In the genomic region with DNA sequence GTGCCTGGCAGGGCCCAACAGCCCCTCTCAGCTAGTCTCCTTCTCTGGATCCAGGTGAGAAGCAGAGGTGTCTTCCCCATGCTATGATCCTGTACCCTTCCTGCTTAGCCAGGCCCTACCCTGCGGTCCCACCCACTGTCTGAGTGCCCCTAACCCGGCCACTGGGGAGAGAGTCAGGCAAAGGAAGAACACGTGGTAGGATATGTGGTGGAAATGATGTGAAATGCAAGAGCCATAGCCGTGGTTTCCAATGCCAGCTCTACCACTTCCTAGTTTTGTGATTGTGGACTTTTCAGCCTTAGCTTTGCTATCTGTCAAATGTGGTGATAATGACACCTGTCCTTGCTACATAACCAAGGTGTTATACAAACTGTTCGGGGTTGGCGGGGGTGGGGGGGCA, we compare ENCODE assay signal across 16 cellular contexts. TPM values are rescaled to one million over a fixed set of nuclear protein-coding genes. Genes with fewer than 3 reads are reported as not detected.
A peak's percentile ranks its signal among the peaks of the same experiment; 100 is the strongest.
DNase-seq lines count a peak whose midpoint lies in the region; ATAC-seq and TF ChIP-seq lines count a peak whose summit lies in the region.
"Had no signal": no experiment of that assay in that cellular context is flagged by ENCODE, and none has a peak within 500 bp of the region (broad histone marks: within the 10 kb centered on the region; RNA-seq: fewer than 3 reads in every experiment).

No MANE protein-coding gene starts in this region.

- H3K27ac Mint-ChIP-seq in activated CD4-positive, alpha-beta memory T cell treated with anti-CD3 and anti-CD28 coated beads, Interleukin-2, amount 10 ng/mL, durations not matched to agents 7 days and 5 days: no peak overlapping the region
- no peak overlapping the region for H3K27ac Mint-ChIP-seq in activated CD4-positive, alpha-beta memory T cell treated with anti-CD3 and anti-CD28 coated beads for 36 hours
- H3K27ac Mint-ChIP-seq in CD8-positive, alpha-beta T cell: no peak overlapping the region
- H3K27ac Mint-ChIP-seq in central memory CD8-positive, alpha-beta T cell (ENCODE audit: low read depth): no peak overlapping the region
- H3K27ac Mint-ChIP-seq in natural killer cell: peak overlapping the region; percentile 76 to 79

- H3K4me3 Mint-ChIP-seq in activated CD4-positive, alpha-beta memory T cell treated with anti-CD3 and anti-CD28 coated beads, Interleukin-2, amount 10 ng/mL, durations not matched to agents 7 days and 5 days: no peak overlapping the region
- H3K4me3 Mint-ChIP-seq in activated CD4-positive, alpha-beta memory T cell treated with anti-CD3 and anti-CD28 coated beads for 36 hours: no peak overlapping the region
- H3K4me3 Mint-ChIP-seq in CD8-positive, alpha-beta T cell: no peak overlapping the region
- no peak overlapping the region for H3K4me3 Mint-ChIP-seq in central memory CD8-positive, alpha-beta T cell
- peak overlapping the region; percentile 61 for H3K4me3 Mint-ChIP-seq in natural killer cell

- peak; percentile 20 for ATAC-seq in CD8-positive, alpha-beta T cell
- peak; percentile 67 for ATAC-seq in central memory CD8-positive, alpha-beta T cell (replicated peaks; ENCODE audit: extremely low read depth, poor library complexity, severe bottlenecking)
- ATAC-seq in natural killer cell (peak; percentile 67 to 89 (median 79)), HG03354 (IDR thresholded peaks at IDR 0.05; ENCODE audit: poor library complexity, severe bottlenecking, unreplicated experiment) (no peak)

- no peaks in the 10 kb centered on the region for H3K36me3 ChIP-seq in CD8-positive, alpha-beta T cell (ENCODE audit: insufficient read depth, low read length)
- H3K36me3 ChIP-seq: HAP-1 had no signal

- no peak for TF ChIP-seq CTCF in CD8-positive, alpha-beta T cell (IDR thresholded peaks at IDR 0.05)
- no peak for TF ChIP-seq CTCF in natural killer cell (IDR thresholded peaks at IDR 0.05)

- peaks cover 44% of the 10 kb centered on the region for H3K4me1 ChIP-seq in CD8-positive, alpha-beta T cell (ENCODE audit: insufficient read depth, low read length)
- H3K4me1 ChIP-seq: HAP-1 had no signal

- no peak overlapping the region for H3K27ac ChIP-seq in CD8-positive, alpha-beta T cell (ENCODE audit: low read depth, low read length)

- DNase-seq in activated CD4-positive, alpha-beta memory T cell treated with anti-CD3 and anti-CD28 coated beads, Interleukin-2, amount 10 ng/mL, durations not matched to agents 7 days and 5 days: peak; percentile 15
- no peak for DNase-seq in activated CD4-positive, alpha-beta memory T cell treated with anti-CD3 and anti-CD28 coated beads for 36 hours
- DNase-seq in CD8-positive, alpha-beta T cell: peak in 1 of 7 experiments; percentile 45
- peak in 1 of 2 donors; percentile 9 for DNase-seq in central memory CD8-positive, alpha-beta T cell (ENCODE audit: low spot score in 2 of 2)
- DNase-seq in natural killer cell (peak; percentile 41), OCI-M2 (lab: John Stamatoyannopoulos, UW; ENCODE audit: unreplicated experiment) (no peak), kidney glomerular epithelial cell (lab: John Stamatoyannopoulos, UW) (no peak)
- DNase-seq: C1 segment of cervical spinal cord, DMS153, IMR-90, NCI-H1436, NCI-H2029 treated with DMSO at 0.1 percent for 48 hours, NCI-H510A treated with DMSO at 0.1 percent for 48 hours had no signal

- intact Hi-C loops in activated CD4-positive, alpha-beta memory T cell treated with anti-CD3 and anti-CD28 coated beads for 36 hours (cut with micrococcal nuclease): no loop called here
- intact Hi-C loops in CD8-positive, alpha-beta T cell (cut with DNase I, micrococcal nuclease): no loop called here
- intact Hi-C loops in natural killer cell (cut with micrococcal nuclease): loop anchor here (1.0 kb wide), 2 partner anchors 9 to 69 kb away; no protein-coding TSS in a partner anchor

- CTCF ChIA-PET in activated CD4-positive, alpha-beta memory T cell treated with anti-CD3 and anti-CD28 coated beads, Interleukin-2, amount 10 ng/mL, durations not matched to agents 7 days and 5 days (lab: Charles Lee): interaction anchor here (0.5 to 1.2 kb wide), 2 partner anchors 25 to 75 kb away, joined by 3 read pairs; no protein-coding TSS in a partner anchor
- CTCF ChIA-PET in activated CD4-positive, alpha-beta memory T cell treated with anti-CD3 and anti-CD28 coated beads for 36 hours (lab: Charles Lee): interaction anchor here (0.7 kb wide), 1 partner anchor 1947 kb away, joined by 4 read pairs; no protein-coding TSS in a partner anchor
- CTCF ChIA-PET in CD8-positive, alpha-beta T cell (lab: Charles Lee): interaction anchor here (1.0 kb wide), 1 partner anchor 51 kb away, joined by 4 read pairs; no protein-coding TSS in a partner anchor

- no peaks in the 10 kb centered on the region for H3K9me3 ChIP-seq in CD8-positive, alpha-beta T cell (ENCODE audit: low read length)
- H3K9me3 ChIP-seq: HAP-1 had no signal

- no peaks in the 10 kb centered on the region for H3K36me3 Mint-ChIP-seq in activated CD4-positive, alpha-beta memory T cell treated with anti-CD3 and anti-CD28 coated beads, Interleukin-2, amount 10 ng/mL, durations not matched to agents 7 days and 5 days (ENCODE audit: low read depth)
- H3K36me3 Mint-ChIP-seq in activated CD4-positive, alpha-beta memory T cell treated with anti-CD3 and anti-CD28 coated beads for 36 hours: no peaks in the 10 kb centered on the region
- no peaks in the 10 kb centered on the region for H3K36me3 Mint-ChIP-seq in CD8-positive, alpha-beta T cell
- H3K36me3 Mint-ChIP-seq in central memory CD8-positive, alpha-beta T cell (ENCODE audit: insufficient read depth): peaks cover 2% of the 10 kb centered on the region
- H3K36me3 Mint-ChIP-seq in natural killer cell: no peaks in the 10 kb centered on the region

- H3K27me3 ChIP-seq in CD8-positive, alpha-beta T cell (ENCODE audit: insufficient read depth, low read length): no peaks in the 10 kb centered on the region

- H3K4me1 Mint-ChIP-seq in activated CD4-positive, alpha-beta memory T cell treated with anti-CD3 and anti-CD28 coated beads, Interleukin-2, amount 10 ng/mL, durations not matched to agents 7 days and 5 days: peaks cover 24% of the 10 kb centered on the region
- H3K4me1 Mint-ChIP-seq in activated CD4-positive, alpha-beta memory T cell treated with anti-CD3 and anti-CD28 coated beads for 36 hours (ENCODE audit: low read depth): peaks cover 19% of the 10 kb centered on the region
- peaks cover 51% of the 10 kb centered on the region for H3K4me1 Mint-ChIP-seq in CD8-positive, alpha-beta T cell (ENCODE audit: low read depth)
- H3K4me1 Mint-ChIP-seq in central memory CD8-positive, alpha-beta T cell: peaks cover 38% of the 10 kb centered on the region
- peaks cover 58 to 61% of the 10 kb centered on the region in 2 donors for H3K4me1 Mint-ChIP-seq in natural killer cell

- no peaks in the 10 kb centered on the region for H3K9me3 Mint-ChIP-seq in activated CD4-positive, alpha-beta memory T cell treated with anti-CD3 and anti-CD28 coated beads, Interleukin-2, amount 10 ng/mL, durations not matched to agents 7 days and 5 days
- no peaks in the 10 kb centered on the region for H3K9me3 Mint-ChIP-seq in activated CD4-positive, alpha-beta memory T cell treated with anti-CD3 and anti-CD28 coated beads for 36 hours
- H3K9me3 Mint-ChIP-seq in CD8-positive, alpha-beta T cell: no peaks in the 10 kb centered on the region
- no peaks in the 10 kb centered on the region for H3K9me3 Mint-ChIP-seq in central memory CD8-positive, alpha-beta T cell
- no peaks in the 10 kb centered on the region for H3K9me3 Mint-ChIP-seq in natural killer cell

- H3K27me3 Mint-ChIP-seq in activated CD4-positive, alpha-beta memory T cell treated with anti-CD3 and anti-CD28 coated beads, Interleukin-2, amount 10 ng/mL, durations not matched to agents 7 days and 5 days: peaks cover 31% of the 10 kb centered on the region
- H3K27me3 Mint-ChIP-seq in activated CD4-positive, alpha-beta memory T cell treated with anti-CD3 and anti-CD28 coated beads for 36 hours: peaks cover 2% of the 10 kb centered on the region
- no peaks in the 10 kb centered on the region for H3K27me3 Mint-ChIP-seq in CD8-positive, alpha-beta T cell (ENCODE audit: low read depth)
- H3K27me3 Mint-ChIP-seq in central memory CD8-positive, alpha-beta T cell: no peaks in the 10 kb centered on the region
- H3K27me3 Mint-ChIP-seq in natural killer cell (ENCODE audit: low read depth in 2 of 2): no peaks in the 10 kb centered on the region

- no peak overlapping the region for H3K4me3 ChIP-seq in CD8-positive, alpha-beta T cell (ENCODE audit: low read depth, low read length)
- H3K4me3 ChIP-seq: HAP-1 had no signal

- POLR2A ChIA-PET in activated CD4-positive, alpha-beta memory T cell treated with anti-CD3 and anti-CD28 coated beads, Interleukin-2, amount 10 ng/mL, durations not matched to agents 7 days and 5 days (lab: Charles Lee): interaction anchor here (1.0 kb wide), 1 partner anchor 9 kb away, joined by 3 read pairs; no protein-coding TSS in a partner anchor
- POLR2A ChIA-PET in activated CD4-positive, alpha-beta memory T cell treated with anti-CD3 and anti-CD28 coated beads for 36 hours (lab: Charles Lee): no interaction called here
- POLR2A ChIA-PET in CD8-positive, alpha-beta T cell (lab: Charles Lee): interaction anchor here (0.6 to 6.4 kb wide), 4 partner anchors 8 to 312 kb away, joined by 3 to 41 read pairs (median 3); a partner anchor contains a TSS

RNA-seq across cellular contexts. Expression of a gene that starts 15.8 kb away (rescaled TPM):
- not detected for total RNA-seq in activated CD4-positive, alpha-beta memory T cell treated with anti-CD3 and anti-CD28 coated beads, Interleukin-2, amount 10 ng/mL, durations not matched to agents 7 days and 5 days
- not detected for total RNA-seq in activated CD4-positive, alpha-beta memory T cell treated with anti-CD3 and anti-CD28 coated beads for 36 hours
- total RNA-seq in CD8-positive, alpha-beta T cell: 1 to 10 TPM; 1.4 TPM
- total RNA-seq in natural killer cell: 1 to 10 TPM in 1 of 3 donors, under 1 TPM in 2; 0.63 to 1.4 (median 0.66) TPM
- total RNA-seq: A172, IMR-90 had no signal

RNA-seq across cellular contexts. Expression of a gene that starts 17.8 kb away (rescaled TPM):
- total RNA-seq in activated CD4-positive, alpha-beta memory T cell treated with anti-CD3 and anti-CD28 coated beads, Interleukin-2, amount 10 ng/mL, durations not matched to agents 7 days and 5 days: not detected
- under 1 TPM in 1 of 2 experiments, not detected in 1; 0.19 TPM for total RNA-seq in activated CD4-positive, alpha-beta memory T cell treated with anti-CD3 and anti-CD28 coated beads for 36 hours
- 1 to 10 TPM; 7.8 to 8.1 TPM for total RNA-seq in CD8-positive, alpha-beta T cell
- total RNA-seq in natural killer cell: 10 to 100 TPM; 12.4 to 92.9 (median 23.3) TPM
- total RNA-seq: A172, IMR-90 had no signal

RNA-seq across cellular contexts. Expression of a gene that starts 34.9 kb away (rescaled TPM):
- total RNA-seq in activated CD4-positive, alpha-beta memory T cell treated with anti-CD3 and anti-CD28 coated beads, Interleukin-2, amount 10 ng/mL, durations not matched to agents 7 days and 5 days: not detected
- under 1 TPM in 1 of 2 experiments, not detected in 1; 0.17 TPM for total RNA-seq in activated CD4-positive, alpha-beta memory T cell treated with anti-CD3 and anti-CD28 coated beads for 36 hours
- total RNA-seq in CD8-positive, alpha-beta T cell: 1 to 10 TPM; 5.6 to 5.8 TPM
- total RNA-seq in natural killer cell: 100 to 1,000 TPM in 1 of 3 donors, 10 to 100 TPM in 2; 21.9 to 136 (median 38.0) TPM
- total RNA-seq: A172, IMR-90 had no signal

RNA-seq across cellular contexts. Expression of a gene that starts 44.0 kb away (rescaled TPM):
- under 1 TPM; 0.13 to 0.30 TPM for total RNA-seq in activated CD4-positive, alpha-beta memory T cell treated with anti-CD3 and anti-CD28 coated beads, Interleukin-2, amount 10 ng/mL, durations not matched to agents 7 days and 5 days
- not detected for total RNA-seq in activated CD4-positive, alpha-beta memory T cell treated with anti-CD3 and anti-CD28 coated beads for 36 hours
- under 1 TPM; 0.25 to 0.95 TPM for total RNA-seq in CD8-positive, alpha-beta T cell
- 1 to 10 TPM in 1 of 3 donors, under 1 TPM in 1, not detected in 1; 0.27 to 1.8 TPM for total RNA-seq in natural killer cell
- total RNA-seq: A172, IMR-90 had no signal

Comparison
In these comparisons a context has a peak if more than half of its experiments do, and no peak if none do; other contexts are left out.
1. DNase-seq: peak in activated CD4-positive, alpha-beta memory T cell treated with anti-CD3 and anti-CD28 coated beads, Interleukin-2, amount 10 ng/mL, durations not matched to agents 7 days and 5 days (single experiment) and natural killer cell (single experiment); none in activated CD4-positive, alpha-beta memory T cell treated with anti-CD3 and anti-CD28 coated beads for 36 hours (single experiment), OCI-M2 (single experiment) and kidney glomerular epithelial cell (single experiment).
2. H3K27ac Mint-ChIP-seq: peak in natural killer cell (2 of 2); none in activated CD4-positive, alpha-beta memory T cell treated with anti-CD3 and anti-CD28 coated beads, Interleukin-2, amount 10 ng/mL, durations not matched to agents 7 days and 5 days (single experiment), activated CD4-positive, alpha-beta memory T cell treated with anti-CD3 and anti-CD28 coated beads for 36 hours (single experiment), CD8-positive, alpha-beta T cell (single experiment) and central memory CD8-positive, alpha-beta T cell (single experiment).
3. RNA of a gene that starts 17.8 kb away (total RNA-seq): 12.4 to 92.9 TPM in natural killer cell and 7.8 to 8.1 TPM in CD8-positive, alpha-beta T cell; 0.19 TPM in activated CD4-positive, alpha-beta memory T cell treated with anti-CD3 and anti-CD28 coated beads for 36 hours and not detected in activated CD4-positive, alpha-beta memory T cell treated with anti-CD3 and anti-CD28 coated beads, Interleukin-2, amount 10 ng/mL, durations not matched to agents 7 days and 5 days; every median in the first group is over 4 times any median in the second.
4. RNA of a gene that starts 34.9 kb away (total RNA-seq): 21.9 to 136 TPM in natural killer cell and 5.6 to 5.8 TPM in CD8-positive, alpha-beta T cell; 0.17 TPM in activated CD4-positive, alpha-beta memory T cell treated with anti-CD3 and anti-CD28 coated beads for 36 hours and not detected in activated CD4-positive, alpha-beta memory T cell treated with anti-CD3 and anti-CD28 coated beads, Interleukin-2, amount 10 ng/mL, durations not matched to agents 7 days and 5 days; every median in the first group is over 4 times any median in the second.